ENCODE assay signal across 8 cellular contexts in genomic region chr17:78142113-78142861, GRCh38. TPM values are rescaled to one million over a fixed set of nuclear protein-coding genes. Genes with fewer than 3 reads are reported as not detected.
DNase-seq lines count a peak whose midpoint lies in the region; ATAC-seq and TF ChIP-seq lines count a peak whose summit lies in the region.
"Had no signal": no experiment of that assay in that cellular context is flagged by ENCODE, and none has a peak within 500 bp of the region (broad histone marks: within the 10 kb centered on the region; RNA-seq: fewer than 3 reads in every experiment).

No MANE protein-coding gene starts in this region.

- H3K9me2 ChIP-seq in OCI-LY7 (ENCODE audit: insufficient read depth, low read length), result no peaks in the 10 kb centered on the region

- H3K27me3 ChIP-seq in prostate gland (replicated peaks; ENCODE audit: insufficient read depth), result no peaks in the 10 kb centered on the region

- TF ChIP-seq CTCF in OCI-LY7 (conservative IDR thresholded peaks at IDR 0.05; ENCODE audit: low read length) (no peak), prostate gland (IDR thresholded peaks at IDR 0.05) (no peak)

- no peaks in the 10 kb centered on the region for H3K27me3 Mint-ChIP-seq in T-helper 17 cell

- H3K4me2 ChIP-seq in OCI-LY7 (ENCODE audit: low read length), result no peak overlapping the region

- peak; percentile 65 for DNase-seq in H4 (ENCODE audit: low spot score)
- no peak for DNase-seq in OCI-LY7 (ENCODE audit: low spot score)
- peak; percentile 98 for DNase-seq in epithelial cell of prostate (ENCODE audit: low read depth, low spot score)
- peak; percentile 83 for DNase-seq in prostate gland (ENCODE audit: low spot score)
- DNase-seq in T-helper 17 cell, result no peak
- DNase-seq in G401 (ENCODE audit: low spot score), result no peak
- DNase-seq in sciatic nerve (ENCODE audit: low spot score), result no peak
- DNase-seq: stimulated activated CD4-positive, alpha-beta T cell treated with anti-CD3 and anti-CD28 coated beads, Interleukin-2, amount 100 ng/mL, for 48 hours had no signal

- no peak overlapping the region for H3K4me3 Mint-ChIP-seq in T-helper 17 cell

- H3K4me3 ChIP-seq in OCI-LY7 (ENCODE audit: low read depth, low read length, poor library complexity, severe bottlenecking), result no peak overlapping the region
- H3K4me3 ChIP-seq in prostate gland, result no peak overlapping the region

- peak; percentile 8 for TF ChIP-seq POLR2A in prostate gland (IDR thresholded peaks at IDR 0.05)

- H3K4me1 ChIP-seq in OCI-LY7 (ENCODE audit: insufficient read depth, low read length, poor library complexity, severe bottlenecking), result peaks cover 27% of the 10 kb centered on the region
- no peaks in the 10 kb centered on the region for H3K4me1 ChIP-seq in prostate gland (replicated peaks)

- H3K27ac ChIP-seq in OCI-LY7 (ENCODE audit: low read depth, low read length, poor library complexity, severe bottlenecking) (no peak overlapping the region), epithelial cell of prostate (peak overlapping the region; percentile 93), prostate gland (no peak overlapping the region)

- peaks cover 2% of the 10 kb centered on the region for H3K36me3 Mint-ChIP-seq in T-helper 17 cell (ENCODE audit: low read depth)

- peaks cover 34% of the 10 kb centered on the region for H3K4me1 Mint-ChIP-seq in T-helper 17 cell

- POLR2A ChIA-PET in OCI-LY7 (lab: Charles Lee), result interaction anchor here (0.6 kb wide), 1 partner anchor 8 kb away, joined by 3 read pairs; no protein-coding TSS in a partner anchor

- H2AFZ ChIP-seq in OCI-LY7 (ENCODE audit: low read length), result no peak overlapping the region

- H4K20me1 ChIP-seq in OCI-LY7 (ENCODE audit: insufficient read depth, low read length), result no peaks in the 10 kb centered on the region

- no peak for ATAC-seq in T-helper 17 cell
- ATAC-seq in sciatic nerve, result no peak

- H3K9me3 ChIP-seq in OCI-LY7 (ENCODE audit: low read length) (no peaks in the 10 kb centered on the region), prostate gland (no peaks in the 10 kb centered on the region), T-helper 17 cell (ENCODE audit: control insufficient read depth, low read length, poor library complexity, severe bottlenecking) (no peaks in the 10 kb centered on the region)

- TSS peak; percentile 41 for BruUV-seq in OCI-LY7 (replicated peaks; lab: Mats Ljungman, UMichigan)

- no peak overlapping the region for H3K27ac Mint-ChIP-seq in T-helper 17 cell

- H3K79me2 ChIP-seq in OCI-LY7 (ENCODE audit: insufficient read depth, low read depth, low read length), result no peaks in the 10 kb centered on the region

- in situ Hi-C loops in G401 (cut with HindIII; ENCODE audit: low sequenced_read_pairs), result no loop called here

- intact Hi-C loops in OCI-LY7 (cut with micrococcal nuclease; ENCODE audit: unreplicated experiment), result no loop called here
- intact Hi-C loops in prostate gland (cut with DNase I), result no loop called here
- intact Hi-C loops in sciatic nerve (cut with DNase I), result no loop called here

- CTCF ChIA-PET in OCI-LY7 (lab: Charles Lee; ENCODE audit: unreplicated experiment), result no interaction called here

- WGBS in prostate gland, result 57% methylated on average over 16 of the region's 16 CpGs

- H3K36me3 ChIP-seq in OCI-LY7 (ENCODE audit: insufficient read depth, low read length) (peaks cover 19% of the 10 kb centered on the region), prostate gland (no peaks in the 10 kb centered on the region)

RNA-seq across cellular contexts. Expression of gene C17orf99, which starts 3.9 kb away (rescaled TPM):
- total RNA-seq in H4 (2014; rRNA removed; shearing (Covaris generic)), result not detected in 2 replicates
- not detected in 2 replicates for total RNA-seq in OCI-LY7 (2014; rRNA removed; shearing (Covaris generic))
- total RNA-seq in OCI-LY7 (2022), result 1.1 TPM in 2 replicates
- total RNA-seq in prostate gland, result not detected
- total RNA-seq in T-helper 17 cell, result not detected
- total RNA-seq in G401 (2014; rRNA removed; shearing (Covaris generic)), result not detected in 2 replicates
- 0.71 TPM for total RNA-seq in sciatic nerve

RNA-seq across cellular contexts. Expression of gene TMC8, which starts 11.7 kb away (rescaled TPM):
- total RNA-seq in H4 (2014; rRNA removed; shearing (Covaris generic)), result 0.02 TPM in 1 of 2 replicates, not detected in the other
- total RNA-seq in OCI-LY7 (2014; rRNA removed; shearing (Covaris generic)), result 54.6 and 83.8 TPM in 2 replicates
- 219 and 236 TPM in 2 replicates for total RNA-seq in OCI-LY7 (2022)
- total RNA-seq in prostate gland, result 1 to 10 TPM; 1.2 to 3.3 TPM
- total RNA-seq in T-helper 17 cell, result 100 to 1,000 TPM; 352 to 481 TPM
- total RNA-seq in G401 (2014; rRNA removed; shearing (Covaris generic)), result 0.14 TPM in 1 of 2 replicates, not detected in the other
- total RNA-seq in sciatic nerve, result 12.5 TPM

RNA-seq across cellular contexts. Expression of gene TMC6, which starts 13.7 kb away (rescaled TPM):
- total RNA-seq in H4 (2014; rRNA removed; shearing (Covaris generic)), result 2.7 and 7.9 TPM in 2 replicates
- total RNA-seq in OCI-LY7 (2014; rRNA removed; shearing (Covaris generic)), result 94.0 and 124 TPM in 2 replicates
- total RNA-seq in OCI-LY7 (2022), result 234 and 258 TPM in 2 replicates
- total RNA-seq in prostate gland, result 10 to 100 TPM; 36.1 to 65.2 TPM
- total RNA-seq in T-helper 17 cell, result 100 to 1,000 TPM; 609 to 822 TPM
- 50.5 and 69.0 TPM in 2 replicates for total RNA-seq in G401 (2014; rRNA removed; shearing (Covaris generic))
- 95.0 TPM for total RNA-seq in sciatic nerve

RNA-seq across cellular contexts. Expression of gene SYNGR2, which starts 26.1 kb away (rescaled TPM):
- 24.6 and 30.1 TPM in 2 replicates for total RNA-seq in H4 (2014; rRNA removed; shearing (Covaris generic))
- 21.3 and 35.4 TPM in 2 replicates for total RNA-seq in OCI-LY7 (2014; rRNA removed; shearing (Covaris generic))
- total RNA-seq in OCI-LY7 (2022) (44.9 and 45.5 TPM in 2 replicates), prostate gland (100 to 1,000 TPM; 133 to 284 TPM), T-helper 17 cell (10 to 100 TPM; 49.5 to 68.1 TPM), sciatic nerve (73.6 TPM)
- total RNA-seq in G401 (2014; rRNA removed; shearing (Covaris generic)), result 67.0 and 71.8 TPM in 2 replicates

RNA-seq across cellular contexts. Expression of gene TK1, which starts 44.6 kb away (rescaled TPM):
- total RNA-seq in H4 (2014; rRNA removed; shearing (Covaris generic)), result 188 and 253 TPM in 2 replicates
- total RNA-seq in OCI-LY7 (2014; rRNA removed; shearing (Covaris generic)), result 108 and 118 TPM in 2 replicates
- total RNA-seq in OCI-LY7 (2022) (149 TPM in 2 replicates), prostate gland (10 to 100 TPM; 10.8 to 11.2 TPM), T-helper 17 cell (1 to 10 TPM in 1 of 2 donors, under 1 TPM in 1; 0.42 to 1.2 TPM), sciatic nerve (1.8 TPM)
- 76.8 and 84.5 TPM in 2 replicates for total RNA-seq in G401 (2014; rRNA removed; shearing (Covaris generic))

Comparison
In these comparisons a context has a peak if more than half of its experiments do, and no peak if none do; other contexts are left out.
1. DNase-seq: peak in H4 (single experiment), epithelial cell of prostate (single experiment) and prostate gland (single experiment); none in OCI-LY7 (single experiment), T-helper 17 cell (0 of 3), G401 (single experiment) and sciatic nerve (single experiment).